Comparison of ENCODE assay signal across 17 cellular contexts in the genomic region with DNA sequence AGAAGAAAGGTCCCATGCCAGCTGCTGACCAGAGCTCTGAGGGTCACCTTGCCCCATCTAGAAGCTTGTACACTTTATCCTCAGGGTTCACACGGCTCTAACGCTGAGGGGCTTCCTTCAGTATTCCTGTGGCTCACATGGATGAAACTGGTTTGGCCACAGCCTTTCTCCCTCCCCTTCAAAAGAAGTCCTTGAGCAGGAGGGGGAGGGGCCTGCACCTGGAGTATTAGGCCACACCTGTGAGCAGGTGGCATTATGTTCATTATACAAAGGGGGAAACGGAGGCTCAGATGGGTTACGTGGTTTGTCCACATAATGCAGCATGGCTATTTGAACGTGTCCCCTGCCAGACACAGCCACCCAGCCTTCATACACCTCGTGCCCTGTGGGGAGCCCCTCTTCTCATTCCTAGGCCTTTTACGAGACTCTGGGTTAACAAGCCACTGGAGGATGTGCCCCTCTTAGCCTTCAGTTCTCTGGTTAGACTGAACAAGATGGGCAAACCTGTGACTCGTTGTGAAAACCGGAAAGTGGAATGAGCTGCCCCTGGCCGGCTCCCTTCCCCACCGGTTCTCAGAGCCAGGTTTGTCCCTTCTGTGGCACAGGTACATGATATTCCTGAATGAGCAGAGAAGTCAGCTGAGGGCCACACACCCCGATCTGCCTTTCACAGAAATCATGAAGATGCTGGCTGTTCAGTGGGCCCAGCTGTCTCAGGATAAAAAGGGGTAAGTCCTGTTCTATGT. TPM values are rescaled to one million over a fixed set of nuclear protein-coding genes. Genes with fewer than 3 reads are reported as not detected.
A peak's percentile ranks its signal among the peaks of the same experiment; 100 is the strongest.
DNase-seq lines count a peak whose midpoint lies in the region; ATAC-seq, FAIRE-seq and TF ChIP-seq lines count a peak whose summit lies in the region.
"Had no signal": no experiment of that assay in that cellular context is flagged by ENCODE, and none has a peak within 500 bp of the region (broad histone marks: within the 10 kb centered on the region; RNA-seq: fewer than 3 reads in every experiment).

No MANE protein-coding gene starts in this region.

- no peak overlapping the region for H2AFZ ChIP-seq in HepG2 (ENCODE audit: low read length)
- H2AFZ ChIP-seq in IMR-90 (replicated peaks; ENCODE audit: low read length, poor library complexity), result peak overlapping the region; percentile 43

- no peak overlapping the region for H3K27ac Mint-ChIP-seq in endodermal cell
- H3K27ac Mint-ChIP-seq: T-helper 1 cell treated with Interleukin-12 subunit alpha and Interleukin-12 subunit beta and Interleukin-4 antibody, amounts not matched to agents 30 μg/mL and 1 μg/mL, for 36 hours had no signal

- BruUV-seq in HepG2 (replicated peaks; lab: Mats Ljungman, UMichigan) (no TSS peak), IMR-90 (replicated peaks; lab: Mats Ljungman, UMichigan) (no TSS peak)

- H3K4me2 ChIP-seq in HepG2 (ENCODE audit: low read depth, low read length) (no peak overlapping the region), IMR-90 (ENCODE audit: low read depth, low read length) (no peak overlapping the region)

- DNase-seq in right lobe of liver (peak in 2 of 3 donors; percentile 11 to 13), HepG2 (ENCODE audit: low spot score) (no peak), IMR-90 (no peak), endodermal cell (peak; percentile 32), KG1 (lab: John Stamatoyannopoulos, UW) (no peak), heart right ventricle (no peak)
- DNase-seq: ACHN, BE2C, HCEC 1CT, NCI-H146, NCI-H2171, SHP77 had no signal

- POLR2A ChIA-PET in HepG2 (lab: Yijun Ruan, JAX) (no interaction called here), IMR-90 (lab: Charles Lee; ENCODE audit: unreplicated experiment) (no interaction called here)

- no peak overlapping the region for H4K91ac ChIP-seq in IMR-90 (ENCODE audit: insufficient read depth, low read depth, low read length)

- no peak overlapping the region for H2AK9ac ChIP-seq in IMR-90 (replicated peaks; ENCODE audit: low read depth, low read length, poor library complexity)

- no peak overlapping the region for H4K8ac ChIP-seq in IMR-90 (ENCODE audit: low read depth in 2 of 2, low read length in 2 of 2)

- no peak for TF ChIP-seq RAD21 in HepG2 (CRISPR knock-in tag; IDR thresholded peaks at IDR 0.05)
- TF ChIP-seq RAD21 in IMR-90 (IDR thresholded peaks at IDR 0.05; ENCODE audit: low read length), result no peak

- no peaks in the 10 kb centered on the region for H3K9me3 Mint-ChIP-seq in endodermal cell

- H3K36me3 ChIP-seq in right lobe of liver (no peaks in the 10 kb centered on the region), HepG2 (replicated peaks in 1 of 2; ENCODE audit: control insufficient read depth in 1 of 2, insufficient read depth in 2 of 2, low read length in 2 of 2) (no peaks in the 10 kb centered on the region), IMR-90 (ENCODE audit: control insufficient read depth, insufficient read depth, low read length) (no peaks in the 10 kb centered on the region), endodermal cell (ENCODE audit: control insufficient read depth, insufficient read depth, low read length) (no peaks in the 10 kb centered on the region), heart right ventricle (no peaks in the 10 kb centered on the region)
- H3K36me3 ChIP-seq: BE2C, Peyer's patch had no signal

- TF ChIP-seq EP300 in HepG2 (IDR thresholded peaks at IDR 0.05; ENCODE audit: low read depth in 2 of 2, low read length in 2 of 2) (no peak), HepG2 (CRISPR knock-in tag; IDR thresholded peaks at IDR 0.05; ENCODE audit: borderline replicate concordance) (no peak)

- no peak overlapping the region for H2BK5ac ChIP-seq in IMR-90 (ENCODE audit: low read depth, low read length, poor library complexity, severe bottlenecking)

- no peak overlapping the region for H2BK15ac ChIP-seq in IMR-90 (ENCODE audit: low read depth, low read length)

- H3K4me3 ChIP-seq in right lobe of liver (no peak overlapping the region), HepG2 (replicated peaks in 1 of 3; ENCODE audit: insufficient read depth in 1 of 3, low read depth in 2 of 3, low read length in 3 of 3) (no peak overlapping the region), IMR-90 (ENCODE audit: insufficient read depth, low read depth, low read length) (no peak overlapping the region), endodermal cell (ENCODE audit: low read length) (no peak overlapping the region), heart right ventricle (no peak overlapping the region)
- H3K4me3 ChIP-seq: Peyer's patch had no signal

- intact Hi-C loops in right lobe of liver (cut with DNase I), result no loop called here
- intact Hi-C loops in HepG2 (cut with micrococcal nuclease; ENCODE audit: unreplicated experiment), result no loop called here
- intact Hi-C loops in IMR-90 (cut with micrococcal nuclease), result no loop called here
- intact Hi-C loops in heart right ventricle (cut with DNase I), result no loop called here

- 70% methylated on average over 10 of the region's 12 CpGs for WGBS in right lobe of liver (ENCODE audit: insufficient coverage, low coverage, low lambda C conversion rate, missing lambda C conversion rate)
- 8% methylated on average over 2 of the region's 12 CpGs for WGBS in HepG2 (ENCODE audit: low lambda C conversion rate)
- WGBS in IMR-90 (ENCODE audit: extremely low coverage in 2 of 2, insufficient read length in 1 of 2), 2 experiments, result no CpG with 5 or more reads among the region's 12 CpGs
- WGBS in endodermal cell (ENCODE audit: insufficient coverage in 1 of 2, insufficient read length in 1 of 2), 2 experiments, result 81 to 90% methylated on average over 12 of the region's 12 CpGs
- 69 to 72% methylated on average over 12 of the region's 12 CpGs for WGBS in heart right ventricle, 2 donors

- H3K14ac ChIP-seq in IMR-90 (replicated peaks; ENCODE audit: low read depth, low read length), result no peak overlapping the region

- H3K18ac ChIP-seq in IMR-90 (ENCODE audit: low read depth, low read length), result no peak overlapping the region

- FAIRE-seq in HepG2 (lab: Jason Lieb, UNC), result no peak
- FAIRE-seq: GM18507 had no signal

- H3K4ac ChIP-seq in IMR-90 (ENCODE audit: low read depth, low read length), result no peak overlapping the region

- in situ Hi-C loops in HepG2 (cut with HindIII; ENCODE audit: extremely low pct_ligation_motif_present, low pct_unique_long_range_greater_than_20kb) (loop anchor here (25.0 kb wide), 1 partner anchor 335 kb away; no protein-coding TSS in a partner anchor), IMR-90 (cut with MboI; ENCODE audit: low sequenced_read_pairs) (no loop called here)

- H3K9me1 ChIP-seq in IMR-90 (ENCODE audit: insufficient read depth, low read length), result no peaks in the 10 kb centered on the region

- no peak overlapping the region for H2BK20ac ChIP-seq in IMR-90 (ENCODE audit: low read depth, low read length)

- H3K79me2 ChIP-seq in HepG2 (ENCODE audit: insufficient read depth, low read length), result no peaks in the 10 kb centered on the region

- no peaks in the 10 kb centered on the region for H3K27me3 Mint-ChIP-seq in endodermal cell (ENCODE audit: insufficient read depth)

- H3K9ac ChIP-seq in HepG2 (ENCODE audit: insufficient read depth, low read depth, low read length) (no peak overlapping the region), IMR-90 (ENCODE audit: low read depth, low read length) (no peak overlapping the region), endodermal cell (ENCODE audit: extremely low read depth, low read length, poor library complexity, severe bottlenecking) (no peak overlapping the region)

- CTCF ChIA-PET in HepG2 (lab: Yijun Ruan, JAX; ENCODE audit: low intra/inter-chr PET ratio, low total read pairs) (no interaction called here), IMR-90 (lab: Yijun Ruan, JAX) (no interaction called here)

- no peaks in the 10 kb centered on the region for H4K20me1 ChIP-seq in HepG2 (ENCODE audit: insufficient read depth, low read length)
- H4K20me1 ChIP-seq in IMR-90 (ENCODE audit: insufficient read depth, low read length), result no peaks in the 10 kb centered on the region

- H3K27me3 ChIP-seq in right lobe of liver (peaks cover 0 to under 1% of the 10 kb centered on the region in 2 donors), HepG2 (ENCODE audit: control insufficient read depth in 1 of 2, insufficient read depth in 2 of 2, low read length in 2 of 2) (peaks cover 0 to 1% of the 10 kb centered on the region in 2 experiments; a peak in 1 of 5 replicates), IMR-90 (ENCODE audit: control insufficient read depth, insufficient read depth, low read length) (peaks cover 3% of the 10 kb centered on the region; the same call in 1 of the 2 replicates), endodermal cell (ENCODE audit: control insufficient read depth, insufficient read depth, low read length, poor library complexity, severe bottlenecking) (no peaks in the 10 kb centered on the region), heart right ventricle (peaks cover 0 to 30% (median 18%) of the 10 kb centered on the region in 7 donors)
- H3K27me3 ChIP-seq: BE2C, Peyer's patch had no signal

- H2AK5ac ChIP-seq in IMR-90 (ENCODE audit: low read depth, low read length), result no peak overlapping the region

- H3K4me1 ChIP-seq in right lobe of liver (no peaks in the 10 kb centered on the region), HepG2 (ENCODE audit: insufficient read depth, low read length) (no peaks in the 10 kb centered on the region), IMR-90 (ENCODE audit: control insufficient read depth, insufficient read depth, low read length) (no peaks in the 10 kb centered on the region), endodermal cell (ENCODE audit: control insufficient read depth, insufficient read depth, low read length) (peaks cover 11% of the 10 kb centered on the region), heart right ventricle (no peaks in the 10 kb centered on the region)
- H3K4me1 ChIP-seq: Peyer's patch had no signal

- H4K5ac ChIP-seq in IMR-90 (ENCODE audit: low read depth, low read length), result no peak overlapping the region

- H2BK120ac ChIP-seq in IMR-90 (ENCODE audit: low read depth, low read length), result no peak overlapping the region

- peaks cover 16% of the 10 kb centered on the region for H3K4me1 Mint-ChIP-seq in endodermal cell

- H3K27ac ChIP-seq in right lobe of liver (no peak overlapping the region), HepG2 (ENCODE audit: extremely low read length, insufficient read depth, low read length) (no peak overlapping the region), IMR-90 (ENCODE audit: insufficient read depth, low read length) (no peak overlapping the region), endodermal cell (ENCODE audit: low read depth, low read length) (no peak overlapping the region), heart right ventricle (no peak overlapping the region)
- H3K27ac ChIP-seq: Peyer's patch had no signal

- no peak for TF ChIP-seq POLR2A in right lobe of liver (IDR thresholded peaks at IDR 0.05)
- TF ChIP-seq POLR2A in HepG2 (IDR thresholded peaks at IDR 0.05; ENCODE audit: insufficient read depth in 1 of 2, low read depth in 2 of 2, low read length in 2 of 2), result no peak
- no peak for TF ChIP-seq POLR2A in IMR-90 (IDR thresholded peaks at IDR 0.05; ENCODE audit: low read depth, low read length)

- no peak for ATAC-seq in right lobe of liver
- no peak for ATAC-seq in HepG2
- no peak for ATAC-seq in IMR-90 (ENCODE audit: low read depth)
- ATAC-seq in GM19463 (IDR thresholded peaks at IDR 0.05; ENCODE audit: unreplicated experiment), result no peak
- no peak for ATAC-seq in heart right ventricle

- H3K36me3 Mint-ChIP-seq in endodermal cell (ENCODE audit: low read depth), result no peaks in the 10 kb centered on the region

- H3K56ac ChIP-seq in IMR-90 (ENCODE audit: extremely low read depth, insufficient read depth, low read length), result no peak overlapping the region

- H3K9me3 ChIP-seq in right lobe of liver (no peaks in the 10 kb centered on the region), HepG2 (ENCODE audit: low read length) (no peaks in the 10 kb centered on the region), IMR-90 (ENCODE audit: control insufficient read depth, insufficient read depth, low read length) (peaks cover under 1% of the 10 kb centered on the region; the same call in 1 of the 2 replicates), endodermal cell (ENCODE audit: control insufficient read depth, low read length) (no peaks in the 10 kb centered on the region), heart right ventricle (peaks cover 0 to 3% (median 0%) of the 10 kb centered on the region in 11 donors)

- H3K4me3 Mint-ChIP-seq in endodermal cell, result no peak overlapping the region
- H3K4me3 Mint-ChIP-seq: T-helper 1 cell treated with Interleukin-12 subunit alpha and Interleukin-12 subunit beta and Interleukin-4 antibody, amounts not matched to agents 30 μg/mL and 1 μg/mL, for 36 hours had no signal

- H3K79me1 ChIP-seq in IMR-90 (ENCODE audit: low read depth in 1 of 2, low read length in 2 of 2), result no peaks in the 10 kb centered on the region

- TF ChIP-seq CTCF in right lobe of liver (IDR thresholded peaks at IDR 0.05), result no peak
- TF ChIP-seq CTCF in HepG2 (CRISPR knock-in tag; IDR thresholded peaks at IDR 0.05), result no peak
- TF ChIP-seq CTCF in IMR-90 (conservative IDR thresholded peaks at IDR 0.05; ENCODE audit: low read depth, low read length), result no peak
- TF ChIP-seq CTCF in endodermal cell (conservative IDR thresholded peaks at IDR 0.05), result no peak
- no peak for TF ChIP-seq CTCF in heart right ventricle (IDR thresholded peaks at IDR 0.05)

- no peak overlapping the region for H3K23ac ChIP-seq in IMR-90 (ENCODE audit: low read depth, low read length)

- dilution Hi-C loops in IMR-90 (cut with HindIII; ENCODE audit: low sequenced_read_pairs, unreplicated experiment), result no loop called here

RNA-seq across cellular contexts. Expression of a gene that starts 27.2 kb away (rescaled TPM):
- total RNA-seq in right lobe of liver, result under 1 TPM in 1 of 6 experiments, not detected in 5; 0.12 TPM
- not detected in 2 replicates for total RNA-seq in HepG2 (2016; rRNA removed; fragmentation: Illumina TruSeq; extraction: Trizol)
- not detected in 2 replicates for total RNA-seq in HepG2 (2016; cell fraction: cytosol; rRNA removed; fragmentation: Illumina TruSeq; extraction: Trizol; ENCODE audit: low read depth)
- total RNA-seq in HepG2 (2016; cell fraction: insoluble cytoplasmic fraction; rRNA removed; fragmentation: Illumina TruSeq; extraction: Trizol), result not detected in 2 replicates
- not detected in 2 replicates for total RNA-seq in HepG2 (2016; cell fraction: membrane; rRNA removed; fragmentation: Illumina TruSeq; extraction: Trizol)
- not detected in 2 replicates for total RNA-seq in HepG2 (2016; cell fraction: nucleus; rRNA removed; fragmentation: Illumina TruSeq; extraction: Trizol)
- not detected in 2 replicates for polyA plus RNA-seq in HepG2 (2011; rRNA removed)
- not detected in 2 replicates for polyA plus RNA-seq in HepG2 (2011; cell fraction: cytosol; rRNA removed)
- not detected in 2 replicates for polyA plus RNA-seq in HepG2 (2011; cell fraction: nucleus; rRNA removed)
- not detected in 2 replicates for polyA plus RNA-seq in HepG2 (2012)
- polyA plus RNA-seq in HepG2 (2016; cell fraction: cytosol; fragmentation: Illumina TruSeq; extraction: Trizol; ENCODE audit: low read depth), result not detected in 2 replicates
- not detected in 2 replicates for polyA plus RNA-seq in HepG2 (2016; cell fraction: insoluble cytoplasmic fraction; fragmentation: Illumina TruSeq; extraction: Trizol; ENCODE audit: low read depth)
- not detected in 2 replicates for polyA plus RNA-seq in HepG2 (2016; cell fraction: membrane; fragmentation: Illumina TruSeq; extraction: Trizol; ENCODE audit: low read depth)
- not detected in 2 replicates for polyA plus RNA-seq in HepG2 (2016; cell fraction: nucleus; fragmentation: Illumina TruSeq; extraction: Trizol; ENCODE audit: insufficient read depth, low read depth)
- polyA minus RNA-seq in HepG2 (2011; rRNA and poly(A)+ RNA removed; ENCODE audit: low replicate concordance), result not detected in 2 replicates
- polyA minus RNA-seq in HepG2 (2011; cell fraction: cytosol; rRNA and poly(A)+ RNA removed), result not detected in 2 replicates
- not detected in 2 replicates for polyA minus RNA-seq in HepG2 (2011; cell fraction: nucleus; rRNA and poly(A)+ RNA removed)
- total RNA-seq in IMR-90 (2012; rRNA removed), result not detected in 2 replicates
- polyA plus RNA-seq in IMR-90 (2012; rRNA removed), result not detected in 2 replicates
- polyA plus RNA-seq in IMR-90 (2012; cell fraction: cytosol; rRNA removed), result not detected in 2 replicates
- polyA plus RNA-seq in IMR-90 (2012; cell fraction: nucleus; rRNA removed; ENCODE audit: low replicate concordance), result not detected in 2 replicates
- total RNA-seq in endodermal cell, result 10 to 100 TPM; 10.4 to 11.2 TPM
- 2.0 TPM for polyA plus RNA-seq in endodermal cell (2013, experiment 1 of 2)
- polyA plus RNA-seq in endodermal cell (2013, experiment 2 of 2), result 3.6 TPM
- total RNA-seq in heart right ventricle, result under 1 TPM in 3 of 10 donors, not detected in 7; 0.13 to 0.76 (median 0.15) TPM
- under 1 TPM in 1 of 2 donors, not detected in 1; 0.04 TPM for polyA plus RNA-seq in heart right ventricle
- total RNA-seq: HT1080 had no signal

RNA-seq across cellular contexts. Expression of a gene that starts 42.1 kb away (rescaled TPM):
- total RNA-seq in right lobe of liver (10 to 100 TPM; 11.3 to 19.7 (median 15.9) TPM), HepG2 (2016; rRNA removed; fragmentation: Illumina TruSeq; extraction: Trizol) (19.8 and 39.1 TPM in 2 replicates), IMR-90 (2012; rRNA removed) (9.7 TPM in 2 replicates), endodermal cell (10 to 100 TPM; 25.3 to 26.1 TPM), heart right ventricle (100 to 1,000 TPM in 3 of 10 donors, 10 to 100 TPM in 7; 53.3 to 119 (median 78.3) TPM)
- 3.7 and 4.2 TPM in 2 replicates for total RNA-seq in HepG2 (2016; cell fraction: cytosol; rRNA removed; fragmentation: Illumina TruSeq; extraction: Trizol; ENCODE audit: low read depth)
- 18.3 and 41.8 TPM in 2 replicates for total RNA-seq in HepG2 (2016; cell fraction: insoluble cytoplasmic fraction; rRNA removed; fragmentation: Illumina TruSeq; extraction: Trizol)
- total RNA-seq in HepG2 (2016; cell fraction: membrane; rRNA removed; fragmentation: Illumina TruSeq; extraction: Trizol), result 10.5 and 10.8 TPM in 2 replicates
- 47.7 and 59.7 TPM in 2 replicates for total RNA-seq in HepG2 (2016; cell fraction: nucleus; rRNA removed; fragmentation: Illumina TruSeq; extraction: Trizol)
- polyA plus RNA-seq in HepG2 (2011; rRNA removed) (42.2 and 49.6 TPM in 2 replicates), IMR-90 (2012; rRNA removed) (42.4 and 47.7 TPM in 2 replicates), heart right ventricle (10 to 100 TPM; 35.0 to 58.7 TPM)
- polyA plus RNA-seq in HepG2 (2011; cell fraction: cytosol; rRNA removed), result 23.5 and 32.3 TPM in 2 replicates
- 121 and 179 TPM in 2 replicates for polyA plus RNA-seq in HepG2 (2011; cell fraction: nucleus; rRNA removed)
- 24.0 and 38.1 TPM in 2 replicates for polyA plus RNA-seq in HepG2 (2012)
- polyA plus RNA-seq in HepG2 (2016; cell fraction: cytosol; fragmentation: Illumina TruSeq; extraction: Trizol; ENCODE audit: low read depth), result 3.2 and 3.4 TPM in 2 replicates
- polyA plus RNA-seq in HepG2 (2016; cell fraction: insoluble cytoplasmic fraction; fragmentation: Illumina TruSeq; extraction: Trizol; ENCODE audit: low read depth), result 16.0 and 21.6 TPM in 2 replicates
- 4.5 and 5.6 TPM in 2 replicates for polyA plus RNA-seq in HepG2 (2016; cell fraction: membrane; fragmentation: Illumina TruSeq; extraction: Trizol; ENCODE audit: low read depth)
- 86.7 and 90.9 TPM in 2 replicates for polyA plus RNA-seq in HepG2 (2016; cell fraction: nucleus; fragmentation: Illumina TruSeq; extraction: Trizol; ENCODE audit: insufficient read depth, low read depth)
- polyA minus RNA-seq in HepG2 (2011; rRNA and poly(A)+ RNA removed; ENCODE audit: low replicate concordance), result 10.6 and 128 TPM in 2 replicates
- 36.4 and 40.3 TPM in 2 replicates for polyA minus RNA-seq in HepG2 (2011; cell fraction: cytosol; rRNA and poly(A)+ RNA removed)
- 19.9 and 27.0 TPM in 2 replicates for polyA minus RNA-seq in HepG2 (2011; cell fraction: nucleus; rRNA and poly(A)+ RNA removed)
- polyA plus RNA-seq in IMR-90 (2012; cell fraction: cytosol; rRNA removed), result 22.0 and 71.4 TPM in 2 replicates
- 50.6 and 96.4 TPM in 2 replicates for polyA plus RNA-seq in IMR-90 (2012; cell fraction: nucleus; rRNA removed; ENCODE audit: low replicate concordance)
- 23.8 TPM for polyA plus RNA-seq in endodermal cell (2013, experiment 1 of 2)
- 24.1 TPM for polyA plus RNA-seq in endodermal cell (2013, experiment 2 of 2)

Comparison
In these comparisons a context has a peak if more than half of its experiments do, and no peak if none do; other contexts are left out.
1. DNase-seq: peak in right lobe of liver (2 of 3) and endodermal cell (single experiment); none in HepG2 (single experiment), IMR-90 (single experiment), KG1 (single experiment) and heart right ventricle (0 of 2).
2. RNA of a gene that starts 27.2 kb away (total RNA-seq): 10.4 to 11.2 TPM in endodermal cell; 0.12 TPM in right lobe of liver, not detected in HepG2, 0.13 to 0.76 TPM in heart right ventricle and not detected in IMR-90; every median in the first group is over 4 times any median in the second.